ENCODE assay signal across 19 cellular contexts in genomic region chr2:16933355-16933754, GRCh38.
DNase-seq lines count a peak whose midpoint lies in the region; ATAC-seq and FAIRE-seq lines count a peak whose summit lies in the region.
"Had no signal": no experiment of that assay in that cellular context is flagged by ENCODE, and none has a peak within 500 bp of the region (broad histone marks: within the 10 kb centered on the region; RNA-seq: fewer than 3 reads in every experiment).

No MANE protein-coding gene starts in this region.

- DNase-seq in COR-L47 (lab: John Stamatoyannopoulos, UW) (peak; percentile 29), SK-N-DZ (ENCODE audit: low spot score) (peak; percentile 21), smooth muscle cell of the brain vasculature (ENCODE audit: low read depth, low spot score) (peak; percentile 10), DMS153 treated with DMSO at 0.1 percent for 48 hours (lab: John Stamatoyannopoulos, UW; ENCODE audit: unreplicated experiment) (no peak), caudate nucleus (lab: John Stamatoyannopoulos, UW) (no peak)
- no peak for DNase-seq in activated naive CD8-positive, alpha-beta T cell treated with anti-CD3 and anti-CD28 coated beads, Interleukin-2, amount 50 U/mL, for 24 hours
- DNase-seq: 8988T; ACHN; Calu3; CD4-positive, CD25-positive, alpha-beta regulatory T cell; DMS 273 treated with DMSO at 0.1 percent for 48 hours; DMS79; GOT3; H9 had no signal

- FAIRE-seq in endometrium (lab: Jason Lieb, UNC), result peak; percentile 74
- FAIRE-seq: GM12878, GM18507 had no signal

- no peaks in the 10 kb centered on the region for H3K4me1 Mint-ChIP-seq in activated naive CD8-positive, alpha-beta T cell treated with anti-CD3 and anti-CD28 coated beads, Interleukin-2, amount 50 U/mL, for 24 hours
- H3K4me1 Mint-ChIP-seq: CD4-positive, CD25-positive, alpha-beta regulatory T cell; IgD-negative memory B cell had no signal

- H3K27me3 Mint-ChIP-seq in activated naive CD8-positive, alpha-beta T cell treated with anti-CD3 and anti-CD28 coated beads, Interleukin-2, amount 50 U/mL, for 24 hours, result no peaks in the 10 kb centered on the region
- H3K27me3 Mint-ChIP-seq: CD4-positive, CD25-positive, alpha-beta regulatory T cell had no signal

- no peak overlapping the region for H3K27ac ChIP-seq in caudate nucleus (ENCODE audit: low read depth, low read length)
- H3K27ac ChIP-seq: BLaER1 treated with 17β-estradiol and CSF1 and Interleukin-3, amounts not matched to agents 10 nM and 100 nM had no signal

- no peak for ATAC-seq in activated naive CD8-positive, alpha-beta T cell treated with anti-CD3 and anti-CD28 coated beads, Interleukin-2, amount 50 U/mL, for 24 hours
- ATAC-seq: GM12878 had no signal

- no peak overlapping the region for H3K4me3 Mint-ChIP-seq in activated naive CD8-positive, alpha-beta T cell treated with anti-CD3 and anti-CD28 coated beads, Interleukin-2, amount 50 U/mL, for 24 hours
- H3K4me3 Mint-ChIP-seq: CD4-positive, CD25-positive, alpha-beta regulatory T cell; H9; IgD-negative memory B cell had no signal

- H3K9me3 Mint-ChIP-seq in activated naive CD8-positive, alpha-beta T cell treated with anti-CD3 and anti-CD28 coated beads, Interleukin-2, amount 50 U/mL, for 24 hours, result no peaks in the 10 kb centered on the region
- H3K9me3 Mint-ChIP-seq: H9 had no signal

- no peak overlapping the region for H3K27ac Mint-ChIP-seq in activated naive CD8-positive, alpha-beta T cell treated with anti-CD3 and anti-CD28 coated beads, Interleukin-2, amount 50 U/mL, for 24 hours
- H3K27ac Mint-ChIP-seq: CD4-positive, CD25-positive, alpha-beta regulatory T cell; IgD-negative memory B cell had no signal

- no peaks in the 10 kb centered on the region for H3K36me3 Mint-ChIP-seq in activated naive CD8-positive, alpha-beta T cell treated with anti-CD3 and anti-CD28 coated beads, Interleukin-2, amount 50 U/mL, for 24 hours (ENCODE audit: low read depth)
- H3K36me3 Mint-ChIP-seq: CD4-positive, CD25-positive, alpha-beta regulatory T cell; IgD-negative memory B cell had no signal

Comparison
In these comparisons a context has a peak if more than half of its experiments do, and no peak if none do; other contexts are left out.
1. DNase-seq: peak in COR-L47 (single experiment), SK-N-DZ (single experiment) and smooth muscle cell of the brain vasculature (single experiment); none in activated naive CD8-positive, alpha-beta T cell treated with anti-CD3 and anti-CD28 coated beads, Interleukin-2, amount 50 U/mL, for 24 hours (single experiment), DMS153 treated with DMSO at 0.1 percent for 48 hours (single experiment) and caudate nucleus (0 of 61).